Comparison of ENCODE assay signal across 16 cellular contexts in genomic region chr2:20214566-20215182, GRCh38. TPM values are rescaled to one million over a fixed set of nuclear protein-coding genes. Genes with fewer than 3 reads are reported as not detected.
DNase-seq lines count a peak whose midpoint lies in the region; ATAC-seq and TF ChIP-seq lines count a peak whose summit lies in the region.
"Had no signal": no experiment of that assay in that cellular context is flagged by ENCODE, and none has a peak within 500 bp of the region (broad histone marks: within the 10 kb centered on the region; RNA-seq: fewer than 3 reads in every experiment).

No MANE protein-coding gene starts in this region.

- H4K20me1 ChIP-seq in H9 (ENCODE audit: control insufficient read depth, insufficient read depth, insufficient read length): no peaks in the 10 kb centered on the region

- no peak for DNase-seq in H9
- DNase-seq in transverse colon: no peak
- no peak for DNase-seq in activated naive CD8-positive, alpha-beta T cell treated with anti-CD3 and anti-CD28 coated beads for 36 hours
- no peak for DNase-seq in stimulated activated naive CD8-positive, alpha-beta T cell treated with anti-CD3 and anti-CD28 coated beads, Interleukin-15, Interleukin-2, amounts not matched to agents 100 U/mL and 50 U/mL, for 24 hours
- no peak for DNase-seq in GF-D8 (lab: John Stamatoyannopoulos, UW)
- DNase-seq: activated gamma-delta T cell treated with Interleukin-2 at 50 U/mL for 16 hours, hippocampal formation, NCI-H1694, NCI-H526 treated with DMSO at 0.1 percent for 48 hours, testis had no signal

- H4K5ac ChIP-seq in H9 (ENCODE audit: insufficient read length, low read depth, low read length): no peak overlapping the region

- no peak overlapping the region for H3K4me2 ChIP-seq in H9 (ENCODE audit: insufficient read depth, insufficient read length, low read length)

- H3K4me3 Mint-ChIP-seq in H9: no peak overlapping the region
- H3K4me3 Mint-ChIP-seq in activated naive CD8-positive, alpha-beta T cell treated with anti-CD3 and anti-CD28 coated beads for 36 hours: no peak overlapping the region
- H3K4me3 Mint-ChIP-seq: dendritic cell treated with granulocyte-macrophage colony-stimulating factor and Interleukin-4, amounts not matched to agents 40 ng/mL and 50 ng/mL, for 4 days had no signal

- no peak overlapping the region for H3K14ac ChIP-seq in H9 (ENCODE audit: insufficient read depth, low read length)

- H3K23ac ChIP-seq in H9 (ENCODE audit: insufficient read length, low read depth, low read length): no peak overlapping the region

- no peak for TF ChIP-seq RAD21 in liver (IDR thresholded peaks at IDR 0.05)

- H3K18ac ChIP-seq in H9 (ENCODE audit: insufficient read length, low read depth, low read length): no peak overlapping the region

- H3K27me3 ChIP-seq in H9 (ENCODE audit: insufficient read depth, low read length) (no peaks in the 10 kb centered on the region), liver (ENCODE audit: control insufficient read depth in 4 of 4, insufficient read depth in 4 of 4, low read length in 3 of 4) (no peaks in the 10 kb centered on the region), transverse colon (no peaks in the 10 kb centered on the region)
- H3K27me3 ChIP-seq: ascending aorta, testis had no signal

- ATAC-seq in stimulated activated naive CD8-positive, alpha-beta T cell treated with anti-CD3 and anti-CD28 coated beads, Interleukin-15, Interleukin-2, amounts not matched to agents 100 U/mL and 50 U/mL, for 24 hours: no peak
- no peak for ATAC-seq in GM21737 (IDR thresholded peaks at IDR 0.05; ENCODE audit: unreplicated experiment)

- H2BK12ac ChIP-seq in H9 (ENCODE audit: insufficient read length, low read depth, low read length): no peak overlapping the region

- H3K9me3 ChIP-seq in H9 (ENCODE audit: control insufficient read depth, low read depth, low read length): no peaks in the 10 kb centered on the region
- no peaks in the 10 kb centered on the region for H3K9me3 ChIP-seq in liver (ENCODE audit: control insufficient read depth in 4 of 4, low read length in 3 of 4)
- H3K9me3 ChIP-seq in transverse colon: no peaks in the 10 kb centered on the region
- H3K9me3 ChIP-seq: ascending aorta, testis had no signal

- H3K79me2 ChIP-seq in H9 (ENCODE audit: insufficient read depth, low read length): peaks cover 13% of the 10 kb centered on the region; the same call in 1 of the 2 replicates

- H2AFZ ChIP-seq in H9 (ENCODE audit: low read length): no peak overlapping the region

- no peak overlapping the region for H3K56ac ChIP-seq in H9 (ENCODE audit: insufficient read length, low read depth, low read length)

- H3K9ac ChIP-seq in H9 (ENCODE audit: extremely low read depth, insufficient read length, low read length) (no peak overlapping the region), liver (ENCODE audit: low read depth in 1 of 2, low read length in 2 of 2) (peak overlapping the region; percentile 40 to 52)

- WGBS in H9 (ENCODE audit: extremely low coverage, insufficient read length, low lambda C conversion rate): no CpG with 5 or more reads among the region's 2 CpGs
- 28% methylated on average over 2 of the region's 2 CpGs for WGBS in liver
- WGBS in transverse colon (ENCODE audit: low coverage in 1 of 2), 2 donors: 60% methylated on average over 2 of the region's 2 CpGs; no CpG with 5 or more reads in 1 of the 2 donors

- in situ Hi-C loops in transverse colon (cut with MboI; ENCODE audit: low pct_ligation_motif_present in 1 of 4, low pct_unique_long_range_greater_than_20kb in 1 of 4, low sequenced_read_pairs in 3 of 4): no loop called here

- no peaks in the 10 kb centered on the region for H3K27me3 Mint-ChIP-seq in H9 (ENCODE audit: low read depth)
- peaks cover 4% of the 10 kb centered on the region for H3K27me3 Mint-ChIP-seq in activated naive CD8-positive, alpha-beta T cell treated with anti-CD3 and anti-CD28 coated beads for 36 hours
- H3K27me3 Mint-ChIP-seq: progenitor cell of endocrine pancreas had no signal

- H3K4me1 ChIP-seq in H9 (ENCODE audit: insufficient read depth, low read length) (no peaks in the 10 kb centered on the region; the same call in 1 of the 2 replicates), liver (ENCODE audit: control insufficient read depth in 4 of 4, insufficient read depth in 4 of 4, low read length in 3 of 4) (peaks cover 18 to 95% (median 71%) of the 10 kb centered on the region in 4 donors), transverse colon (peaks cover 0 to 17% (median 10%) of the 10 kb centered on the region in 4 donors)
- H3K4me1 ChIP-seq: ascending aorta had no signal

- intact Hi-C loops in transverse colon (cut with DNase I; ENCODE audit: low total_unique reads): no loop called here

- TF ChIP-seq POLR2A in transverse colon (IDR thresholded peaks at IDR 0.05): no peak

- H2BK20ac ChIP-seq in H9 (ENCODE audit: low read depth, low read length, poor library complexity, severe bottlenecking): no peak overlapping the region

- no peak overlapping the region for H3K4ac ChIP-seq in H9 (ENCODE audit: low read depth, low read length)

- no peak overlapping the region for H2AK5ac ChIP-seq in H9 (ENCODE audit: insufficient read length, low read length)

- no peak for TF ChIP-seq EP300 in transverse colon (IDR thresholded peaks at IDR 0.05; ENCODE audit: low read depth)

- H3K9me3 Mint-ChIP-seq in H9: no peaks in the 10 kb centered on the region
- H3K9me3 Mint-ChIP-seq in activated naive CD8-positive, alpha-beta T cell treated with anti-CD3 and anti-CD28 coated beads for 36 hours: no peaks in the 10 kb centered on the region
- H3K9me3 Mint-ChIP-seq: dendritic cell treated with granulocyte-macrophage colony-stimulating factor and Interleukin-4, amounts not matched to agents 40 ng/mL and 50 ng/mL, for 4 days had no signal

- no peak overlapping the region for H3T11ph ChIP-seq in H9 (ENCODE audit: low read length)

- peaks cover 4 to 12% (median 9%) of the 10 kb centered on the region in 3 experiments; a peak in 6 of 7 replicates for H3K36me3 Mint-ChIP-seq in H9 (ENCODE audit: insufficient read depth in 1 of 3, low read depth in 3 of 3)
- no peaks in the 10 kb centered on the region for H3K36me3 Mint-ChIP-seq in activated naive CD8-positive, alpha-beta T cell treated with anti-CD3 and anti-CD28 coated beads for 36 hours

- H2BK120ac ChIP-seq in H9 (ENCODE audit: low read depth, low read length, poor library complexity, severe bottlenecking): no peak overlapping the region

- H3K79me1 ChIP-seq in H9 (ENCODE audit: insufficient read depth, low read depth, low read length, poor library complexity, severe bottlenecking): no peaks in the 10 kb centered on the region

- no peaks in the 10 kb centered on the region for H3K36me3 ChIP-seq in liver (ENCODE audit: control insufficient read depth in 4 of 4, insufficient read depth in 3 of 4, low read depth in 1 of 4, low read length in 3 of 4)
- no peaks in the 10 kb centered on the region for H3K36me3 ChIP-seq in transverse colon
- H3K36me3 ChIP-seq: ascending aorta had no signal

- no peak overlapping the region for H2BK5ac ChIP-seq in H9 (ENCODE audit: insufficient read length, low read length)

- H3K23me2 ChIP-seq in H9 (ENCODE audit: insufficient read length, low read depth, low read length, poor library complexity, severe bottlenecking): no peaks in the 10 kb centered on the region

- H3K27ac Mint-ChIP-seq in H9: peak overlapping the region in 2 of 3 experiments; percentile 52 to 85; a peak in 3 of 7 replicates
- no peak overlapping the region for H3K27ac Mint-ChIP-seq in activated naive CD8-positive, alpha-beta T cell treated with anti-CD3 and anti-CD28 coated beads for 36 hours
- H3K27ac Mint-ChIP-seq: progenitor cell of endocrine pancreas had no signal

- peak overlapping the region in 1 of 3 donors; percentile 9 for H3K4me3 ChIP-seq in liver (ENCODE audit: low read depth in 1 of 3, low read length in 3 of 3)
- no peak overlapping the region for H3K4me3 ChIP-seq in transverse colon
- H3K4me3 ChIP-seq: ascending aorta, testis had no signal

- peaks cover 24 to 36% of the 10 kb centered on the region in 2 experiments for H3K4me1 Mint-ChIP-seq in H9
- no peaks in the 10 kb centered on the region for H3K4me1 Mint-ChIP-seq in activated naive CD8-positive, alpha-beta T cell treated with anti-CD3 and anti-CD28 coated beads for 36 hours

- H4K8ac ChIP-seq in H9 (replicated peaks; ENCODE audit: insufficient read length, low read depth, low read length): no peak overlapping the region

- H2BK15ac ChIP-seq in H9 (ENCODE audit: low read depth, low read length): no peak overlapping the region

- no peak for TF ChIP-seq CTCF in H9 (conservative IDR thresholded peaks at IDR 0.05)
- no peak for TF ChIP-seq CTCF in VCaP (conservative IDR thresholded peaks at IDR 0.05)
- no peak for TF ChIP-seq CTCF in liver (IDR thresholded peaks at IDR 0.05; ENCODE audit: low read depth, low read length, missing input control)
- no peak for TF ChIP-seq CTCF in transverse colon (IDR thresholded peaks at IDR 0.05)

- H4K91ac ChIP-seq in H9 (ENCODE audit: insufficient read length, low read depth, low read length): no peak overlapping the region

- H3K27ac ChIP-seq in H9 (ENCODE audit: insufficient read length, low read depth, low read length): no peak overlapping the region
- peak overlapping the region; percentile 76 for H3K27ac ChIP-seq in VCaP
- H3K27ac ChIP-seq in liver (ENCODE audit: low read depth in 1 of 2, low read length in 2 of 2): peak overlapping the region; percentile 94 to 98
- H3K27ac ChIP-seq in transverse colon: peak overlapping the region; percentile 31 to 64 (median 48)
- H3K27ac ChIP-seq: ascending aorta, testis had no signal

TF ChIP-seq in liver, 16 proteins besides CTCF, POLR2A, EP300 and RAD21 (continues in another document):
- TF ChIP-seq TAF1 (conservative IDR thresholded peaks at IDR 0.05): no peak
- no peak for TF ChIP-seq HNF4G (IDR thresholded peaks at IDR 0.05)
- TF ChIP-seq FOXA2 (IDR thresholded peaks at IDR 0.05): no peak
- no peak for TF ChIP-seq SP1 (IDR thresholded peaks at IDR 0.05)
- TF ChIP-seq GABPA (IDR thresholded peaks at IDR 0.05 in 1 of 2, conservative IDR thresholded peaks at IDR 0.05 in 1 of 2): no peak
- TF ChIP-seq, protein P1, sequence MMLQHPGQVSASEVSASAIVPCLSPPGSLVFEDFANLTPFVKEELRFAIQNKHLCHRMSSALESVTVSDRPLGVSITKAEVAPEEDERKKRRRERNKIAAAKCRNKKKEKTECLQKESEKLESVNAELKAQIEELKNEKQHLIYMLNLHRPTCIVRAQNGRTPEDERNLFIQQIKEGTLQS (IDR thresholded peaks at IDR 0.05): no peak
- TF ChIP-seq MAX (IDR thresholded peaks at IDR 0.05): no peak

RNA-seq across cellular contexts. Expression of gene SDC1, which starts 10.3 kb away (rescaled TPM):
- total RNA-seq in H9 (2021): 22.3 and 25.1 TPM in 2 replicates
- 100 to 1,000 TPM in 1 of 2 donors, 10 to 100 TPM in 1; 99.6 to 269 TPM for total RNA-seq in liver
- 100 to 1,000 TPM; 124 to 363 TPM for polyA plus RNA-seq in liver
- 100 to 1,000 TPM; 103 to 192 (median 127) TPM for total RNA-seq in transverse colon
- under 1 TPM in 1 of 2 experiments, not detected in 1; 0.36 TPM for total RNA-seq in activated naive CD8-positive, alpha-beta T cell treated with anti-CD3 and anti-CD28 coated beads for 36 hours

Comparison
In these comparisons a context has a peak if more than half of its experiments do, and no peak if none do; other contexts are left out.
1. RNA of gene SDC1, which starts 10.3 kb away (total RNA-seq): 99.6 to 269 TPM in liver, 103 to 192 TPM in transverse colon and 22.3 to 25.1 TPM in H9; 0.36 TPM in activated naive CD8-positive, alpha-beta T cell treated with anti-CD3 and anti-CD28 coated beads for 36 hours; every median in the first group is over 10 times any median in the second.